Comparison of ENCODE assay signal across 1 cellular context in the genomic region with DNA sequence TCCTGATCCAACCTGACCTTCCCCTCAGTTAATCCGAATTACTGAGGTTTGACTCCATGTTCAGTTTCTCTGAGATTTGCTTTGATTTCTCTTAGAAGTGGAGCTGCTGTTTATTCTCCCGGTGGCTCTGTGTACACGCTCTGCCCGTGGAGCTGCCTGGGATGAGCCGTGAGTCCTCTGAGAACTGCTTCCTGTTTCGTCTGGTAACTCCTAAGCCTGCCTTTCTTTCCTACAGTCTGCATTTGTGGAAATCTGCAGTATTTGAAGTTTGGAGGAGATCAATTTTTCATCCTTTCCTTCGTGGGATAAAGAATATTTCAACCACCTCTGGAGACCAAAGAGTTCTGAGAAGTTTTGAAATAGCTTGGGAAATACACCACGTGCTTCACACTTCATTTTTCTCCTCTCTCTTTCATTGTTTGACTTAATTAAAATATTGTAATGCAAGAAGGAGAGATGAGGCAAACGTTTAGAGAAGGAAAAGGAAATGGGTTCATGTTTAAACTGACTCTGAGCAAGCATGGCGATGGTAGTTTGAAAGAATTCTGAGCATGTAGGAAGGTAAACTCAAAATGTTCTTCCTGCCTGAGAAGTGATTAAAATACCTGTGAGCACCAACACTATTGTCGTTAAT.
TF ChIP-seq lines count a peak whose summit lies in the region.

No MANE protein-coding gene starts in this region.

TF ChIP-seq in HepG2, 621 proteins besides CTCF, POLR2A, EP300 and RAD21 (continued from another document and continues in another):
- TF ChIP-seq, protein P1, sequence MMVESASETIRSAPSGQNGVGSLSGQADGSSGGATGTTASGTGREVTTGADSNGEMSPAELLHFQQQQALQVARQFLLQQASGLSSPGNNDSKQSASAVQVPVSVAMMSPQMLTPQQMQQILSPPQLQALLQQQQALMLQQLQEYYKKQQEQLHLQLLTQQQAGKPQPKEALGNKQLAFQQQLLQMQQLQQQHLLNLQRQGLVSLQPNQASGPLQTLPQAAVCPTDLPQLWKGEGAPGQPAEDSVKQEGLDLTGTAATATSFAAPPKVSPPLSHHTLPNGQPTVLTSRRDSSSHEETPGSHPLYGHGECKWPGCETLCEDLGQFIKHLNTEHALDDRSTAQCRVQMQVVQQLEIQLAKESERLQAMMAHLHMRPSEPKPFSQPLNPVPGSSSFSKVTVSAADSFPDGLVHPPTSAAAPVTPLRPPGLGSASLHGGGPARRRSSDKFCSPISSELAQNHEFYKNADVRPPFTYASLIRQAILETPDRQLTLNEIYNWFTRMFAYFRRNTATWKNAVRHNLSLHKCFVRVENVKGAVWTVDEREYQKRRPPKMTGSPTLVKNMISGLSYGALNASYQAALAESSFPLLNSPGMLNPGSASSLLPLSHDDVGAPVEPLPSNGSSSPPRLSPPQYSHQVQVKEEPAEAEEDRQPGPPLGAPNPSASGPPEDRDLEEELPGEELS (CRISPR knock-in tag; IDR thresholded peaks at IDR 0.05) = peak; percentile 53
- TF ChIP-seq HOXA9 (CRISPR knock-in tag; IDR thresholded peaks at IDR 0.05; ENCODE audit: borderline replicate concordance) (no peak), KAT8 (CRISPR knock-in tag; IDR thresholded peaks at IDR 0.05) (no peak), NCOA2 (CRISPR knock-in tag; IDR thresholded peaks at IDR 0.05) (peak; percentile 46), ZNF251 (CRISPR knock-in tag; IDR thresholded peaks at IDR 0.05) (no peak), ZFX (CRISPR knock-in tag; IDR thresholded peaks at IDR 0.05; ENCODE audit: low read depth) (no peak), ZNF205 (CRISPR knock-in tag; IDR thresholded peaks at IDR 0.05) (no peak), POLR2AphosphoS5 (IDR thresholded peaks at IDR 0.05; ENCODE audit: low read depth, low read length) (no peak), ETV6 (CRISPR knock-in tag; conservative IDR thresholded peaks at IDR 0.05) (no peak), PITX1 (CRISPR knock-in tag; IDR thresholded peaks at IDR 0.05) (0 out of 2 replicates have a peak, but pooled peaks have one; percentile 18), PHF20 (CRISPR knock-in tag; IDR thresholded peaks at IDR 0.05) (no peak), RARA (CRISPR knock-in tag; IDR thresholded peaks at IDR 0.05) (peak; percentile 28; the same call in 1 of the 2 replicates), ZNF850 (CRISPR knock-in tag; conservative IDR thresholded peaks at IDR 0.05) (no peak), TBP (CRISPR knock-in tag; IDR thresholded peaks at IDR 0.05) (no peak), ZNF101 (CRISPR knock-in tag; IDR thresholded peaks at IDR 0.05; ENCODE audit: borderline replicate concordance, low read depth) (no peak), ZNF136 (CRISPR knock-in tag; IDR thresholded peaks at IDR 0.05; ENCODE audit: low read depth) (no peak), TOE1 (CRISPR knock-in tag; IDR thresholded peaks at IDR 0.05) (no peak), ZNF724P (CRISPR knock-in tag; IDR thresholded peaks at IDR 0.05; ENCODE audit: borderline replicate concordance) (no peak), MBNL3 (CRISPR knock-in tag; conservative IDR thresholded peaks at IDR 0.05) (no peak), POLR2G (IDR thresholded peaks at IDR 0.05; ENCODE audit: low read depth, low read length) (no peak), HHEX (CRISPR knock-in tag; IDR thresholded peaks at IDR 0.05) (no peak), HDAC1 (CRISPR knock-in tag; IDR thresholded peaks at IDR 0.05) (0 out of 2 replicates have a peak, but pooled peaks have one; percentile 17), KDM3A (CRISPR knock-in tag; IDR thresholded peaks at IDR 0.05; ENCODE audit: low read depth) (no peak), ZNF619 (CRISPR knock-in tag; IDR thresholded peaks at IDR 0.05) (no peak), NR2C2 (CRISPR knock-in tag; IDR thresholded peaks at IDR 0.05; ENCODE audit: borderline replicate concordance) (no peak), ARNT (IDR thresholded peaks at IDR 0.05) (no peak), SAP130 (CRISPR knock-in tag; IDR thresholded peaks at IDR 0.05; ENCODE audit: low read depth) (peak; percentile 25; the same call in 1 of the 2 replicates), ZNF235 (CRISPR knock-in tag; IDR thresholded peaks at IDR 0.05; ENCODE audit: borderline replicate concordance) (no peak), PRPF4 (IDR thresholded peaks at IDR 0.05; ENCODE audit: low read depth, low read length, poor library complexity, severe bottlenecking) (no peak), RBM22 (optimal IDR thresholded peaks at IDR 0.05; ENCODE audit: low read length) (no peak), HES4 (CRISPR knock-in tag; IDR thresholded peaks at IDR 0.05; ENCODE audit: borderline replicate concordance) (no peak), ZNF543 (CRISPR knock-in tag; IDR thresholded peaks at IDR 0.05) (no peak), ZNF660 (CRISPR knock-in tag; IDR thresholded peaks at IDR 0.05; ENCODE audit: borderline replicate concordance, low read depth) (no peak), NONO (IDR thresholded peaks at IDR 0.05) (no peak), NONO (CRISPR knock-in tag; conservative IDR thresholded peaks at IDR 0.05) (no peak), GTF2F1 (IDR thresholded peaks at IDR 0.05; ENCODE audit: low read length) (no peak), ZNF326 (CRISPR knock-in tag; IDR thresholded peaks at IDR 0.05; ENCODE audit: borderline replicate concordance) (no peak), ZFYVE20 (CRISPR knock-in tag; IDR thresholded peaks at IDR 0.05; ENCODE audit: borderline replicate concordance, low read depth) (no peak), NRL (CRISPR knock-in tag; IDR thresholded peaks at IDR 0.05; ENCODE audit: borderline replicate concordance) (no peak), ATAD3A (CRISPR knock-in tag; IDR thresholded peaks at IDR 0.05) (no peak), KDM1A (CRISPR knock-in tag; IDR thresholded peaks at IDR 0.05) (no peak), ZNF816 (CRISPR knock-in tag; IDR thresholded peaks at IDR 0.05; ENCODE audit: borderline replicate concordance) (no peak), PHF21A (CRISPR knock-in tag; IDR thresholded peaks at IDR 0.05) (0 out of 2 replicates have a peak, but pooled peaks have one; percentile 30)
- TF ChIP-seq, protein P2, sequence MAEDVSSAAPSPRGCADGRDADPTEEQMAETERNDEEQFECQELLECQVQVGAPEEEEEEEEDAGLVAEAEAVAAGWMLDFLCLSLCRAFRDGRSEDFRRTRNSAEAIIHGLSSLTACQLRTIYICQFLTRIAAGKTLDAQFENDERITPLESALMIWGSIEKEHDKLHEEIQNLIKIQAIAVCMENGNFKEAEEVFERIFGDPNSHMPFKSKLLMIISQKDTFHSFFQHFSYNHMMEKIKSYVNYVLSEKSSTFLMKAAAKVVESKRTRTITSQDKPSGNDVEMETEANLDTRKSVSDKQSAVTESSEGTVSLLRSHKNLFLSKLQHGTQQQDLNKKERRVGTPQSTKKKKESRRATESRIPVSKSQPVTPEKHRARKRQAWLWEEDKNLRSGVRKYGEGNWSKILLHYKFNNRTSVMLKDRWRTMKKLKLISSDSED (CRISPR knock-in tag; IDR thresholded peaks at IDR 0.05) = no peak
- TF ChIP-seq, protein P3, sequence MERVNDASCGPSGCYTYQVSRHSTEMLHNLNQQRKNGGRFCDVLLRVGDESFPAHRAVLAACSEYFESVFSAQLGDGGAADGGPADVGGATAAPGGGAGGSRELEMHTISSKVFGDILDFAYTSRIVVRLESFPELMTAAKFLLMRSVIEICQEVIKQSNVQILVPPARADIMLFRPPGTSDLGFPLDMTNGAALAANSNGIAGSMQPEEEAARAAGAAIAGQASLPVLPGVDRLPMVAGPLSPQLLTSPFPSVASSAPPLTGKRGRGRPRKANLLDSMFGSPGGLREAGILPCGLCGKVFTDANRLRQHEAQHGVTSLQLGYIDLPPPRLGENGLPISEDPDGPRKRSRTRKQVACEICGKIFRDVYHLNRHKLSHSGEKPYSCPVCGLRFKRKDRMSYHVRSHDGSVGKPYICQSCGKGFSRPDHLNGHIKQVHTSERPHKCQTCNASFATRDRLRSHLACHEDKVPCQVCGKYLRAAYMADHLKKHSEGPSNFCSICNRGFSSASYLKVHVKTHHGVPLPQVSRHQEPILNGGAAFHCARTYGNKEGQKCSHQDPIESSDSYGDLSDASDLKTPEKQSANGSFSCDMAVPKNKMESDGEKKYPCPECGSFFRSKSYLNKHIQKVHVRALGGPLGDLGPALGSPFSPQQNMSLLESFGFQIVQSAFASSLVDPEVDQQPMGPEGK (CRISPR knock-in tag; IDR thresholded peaks at IDR 0.05) = no peak
- TF ChIP-seq, protein P4, sequence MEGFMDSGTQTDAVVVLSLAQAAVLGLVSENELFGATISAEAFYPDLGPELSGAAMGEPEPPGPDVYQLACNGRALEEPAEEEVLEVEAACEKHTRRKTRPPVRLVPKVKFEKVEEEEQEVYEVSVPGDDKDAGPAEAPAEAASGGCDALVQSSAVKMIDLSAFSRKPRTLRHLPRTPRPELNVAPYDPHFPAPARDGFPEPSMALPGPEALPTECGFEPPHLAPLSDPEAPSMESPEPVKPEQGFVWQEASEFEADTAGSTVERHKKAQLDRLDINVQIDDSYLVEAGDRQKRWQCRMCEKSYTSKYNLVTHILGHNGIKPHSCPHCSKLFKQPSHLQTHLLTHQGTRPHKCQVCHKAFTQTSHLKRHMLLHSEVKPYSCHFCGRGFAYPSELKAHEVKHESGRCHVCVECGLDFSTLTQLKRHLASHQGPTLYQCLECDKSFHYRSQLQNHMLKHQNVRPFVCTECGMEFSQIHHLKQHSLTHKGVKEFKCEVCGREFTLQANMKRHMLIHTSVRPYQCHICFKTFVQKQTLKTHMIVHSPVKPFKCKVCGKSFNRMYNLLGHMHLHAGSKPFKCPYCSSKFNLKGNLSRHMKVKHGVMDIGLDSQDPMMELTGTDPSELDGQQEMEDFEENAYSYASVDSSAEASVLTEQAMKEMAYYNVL (CRISPR knock-in tag; IDR thresholded peaks at IDR 0.05; ENCODE audit: borderline replicate concordance) = no peak
- TF ChIP-seq, protein P5, sequence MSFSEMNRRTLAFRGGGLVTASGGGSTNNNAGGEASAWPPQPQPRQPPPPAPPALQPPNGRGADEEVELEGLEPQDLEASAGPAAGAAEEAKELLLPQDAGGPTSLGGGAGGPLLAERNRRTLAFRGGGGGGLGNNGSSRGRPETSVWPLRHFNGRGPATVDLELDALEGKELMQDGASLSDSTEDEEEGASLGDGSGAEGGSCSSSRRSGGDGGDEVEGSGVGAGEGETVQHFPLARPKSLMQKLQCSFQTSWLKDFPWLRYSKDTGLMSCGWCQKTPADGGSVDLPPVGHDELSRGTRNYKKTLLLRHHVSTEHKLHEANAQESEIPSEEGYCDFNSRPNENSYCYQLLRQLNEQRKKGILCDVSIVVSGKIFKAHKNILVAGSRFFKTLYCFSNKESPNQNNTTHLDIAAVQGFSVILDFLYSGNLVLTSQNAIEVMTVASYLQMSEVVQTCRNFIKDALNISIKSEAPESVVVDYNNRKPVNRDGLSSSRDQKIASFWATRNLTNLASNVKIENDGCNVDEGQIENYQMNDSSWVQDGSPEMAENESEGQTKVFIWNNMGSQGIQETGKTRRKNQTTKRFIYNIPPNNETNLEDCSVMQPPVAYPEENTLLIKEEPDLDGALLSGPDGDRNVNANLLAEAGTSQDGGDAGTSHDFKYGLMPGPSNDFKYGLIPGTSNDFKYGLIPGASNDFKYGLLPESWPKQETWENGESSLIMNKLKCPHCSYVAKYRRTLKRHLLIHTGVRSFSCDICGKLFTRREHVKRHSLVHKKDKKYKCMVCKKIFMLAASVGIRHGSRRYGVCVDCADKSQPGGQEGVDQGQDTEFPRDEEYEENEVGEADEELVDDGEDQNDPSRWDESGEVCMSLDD (CRISPR knock-in tag; IDR thresholded peaks at IDR 0.05; ENCODE audit: borderline replicate concordance) = no peak
- TF ChIP-seq, protein P6, sequence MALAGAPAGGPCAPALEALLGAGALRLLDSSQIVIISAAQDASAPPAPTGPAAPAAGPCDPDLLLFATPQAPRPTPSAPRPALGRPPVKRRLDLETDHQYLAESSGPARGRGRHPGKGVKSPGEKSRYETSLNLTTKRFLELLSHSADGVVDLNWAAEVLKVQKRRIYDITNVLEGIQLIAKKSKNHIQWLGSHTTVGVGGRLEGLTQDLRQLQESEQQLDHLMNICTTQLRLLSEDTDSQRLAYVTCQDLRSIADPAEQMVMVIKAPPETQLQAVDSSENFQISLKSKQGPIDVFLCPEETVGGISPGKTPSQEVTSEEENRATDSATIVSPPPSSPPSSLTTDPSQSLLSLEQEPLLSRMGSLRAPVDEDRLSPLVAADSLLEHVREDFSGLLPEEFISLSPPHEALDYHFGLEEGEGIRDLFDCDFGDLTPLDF (CRISPR knock-in tag; IDR thresholded peaks at IDR 0.05) = no peak
- TF ChIP-seq, protein P7, sequence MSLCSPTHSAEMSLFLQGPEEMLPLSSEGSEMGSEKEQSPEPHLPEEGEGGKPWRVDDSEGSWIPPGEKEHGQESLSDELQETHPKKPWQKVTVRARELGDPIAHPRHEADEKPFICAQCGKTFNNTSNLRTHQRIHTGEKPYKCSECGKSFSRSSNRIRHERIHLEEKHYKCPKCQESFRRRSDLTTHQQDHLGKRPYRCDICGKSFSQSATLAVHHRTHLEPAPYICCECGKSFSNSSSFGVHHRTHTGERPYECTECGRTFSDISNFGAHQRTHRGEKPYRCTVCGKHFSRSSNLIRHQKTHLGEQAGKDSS (CRISPR knock-in tag; IDR thresholded peaks at IDR 0.05; ENCODE audit: borderline replicate concordance, low read depth) = no peak
- TF ChIP-seq, protein P8, sequence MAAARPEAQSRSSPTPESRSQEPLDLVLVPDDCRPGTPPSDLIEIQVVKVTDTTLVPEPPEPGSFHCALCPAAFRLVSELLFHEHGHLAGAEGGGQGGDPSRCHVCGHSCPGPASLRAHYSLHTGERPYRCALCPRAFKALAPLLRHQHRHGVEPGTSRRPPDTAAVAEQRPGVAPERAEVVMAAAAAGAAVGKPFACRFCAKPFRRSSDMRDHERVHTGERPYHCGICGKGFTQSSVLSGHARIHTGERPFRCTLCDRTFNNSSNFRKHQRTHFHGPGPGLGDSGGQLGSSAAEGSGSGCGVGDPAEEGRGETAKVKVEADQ (CRISPR knock-in tag; IDR thresholded peaks at IDR 0.05; ENCODE audit: borderline replicate concordance) = no peak
- TF ChIP-seq, protein P9, sequence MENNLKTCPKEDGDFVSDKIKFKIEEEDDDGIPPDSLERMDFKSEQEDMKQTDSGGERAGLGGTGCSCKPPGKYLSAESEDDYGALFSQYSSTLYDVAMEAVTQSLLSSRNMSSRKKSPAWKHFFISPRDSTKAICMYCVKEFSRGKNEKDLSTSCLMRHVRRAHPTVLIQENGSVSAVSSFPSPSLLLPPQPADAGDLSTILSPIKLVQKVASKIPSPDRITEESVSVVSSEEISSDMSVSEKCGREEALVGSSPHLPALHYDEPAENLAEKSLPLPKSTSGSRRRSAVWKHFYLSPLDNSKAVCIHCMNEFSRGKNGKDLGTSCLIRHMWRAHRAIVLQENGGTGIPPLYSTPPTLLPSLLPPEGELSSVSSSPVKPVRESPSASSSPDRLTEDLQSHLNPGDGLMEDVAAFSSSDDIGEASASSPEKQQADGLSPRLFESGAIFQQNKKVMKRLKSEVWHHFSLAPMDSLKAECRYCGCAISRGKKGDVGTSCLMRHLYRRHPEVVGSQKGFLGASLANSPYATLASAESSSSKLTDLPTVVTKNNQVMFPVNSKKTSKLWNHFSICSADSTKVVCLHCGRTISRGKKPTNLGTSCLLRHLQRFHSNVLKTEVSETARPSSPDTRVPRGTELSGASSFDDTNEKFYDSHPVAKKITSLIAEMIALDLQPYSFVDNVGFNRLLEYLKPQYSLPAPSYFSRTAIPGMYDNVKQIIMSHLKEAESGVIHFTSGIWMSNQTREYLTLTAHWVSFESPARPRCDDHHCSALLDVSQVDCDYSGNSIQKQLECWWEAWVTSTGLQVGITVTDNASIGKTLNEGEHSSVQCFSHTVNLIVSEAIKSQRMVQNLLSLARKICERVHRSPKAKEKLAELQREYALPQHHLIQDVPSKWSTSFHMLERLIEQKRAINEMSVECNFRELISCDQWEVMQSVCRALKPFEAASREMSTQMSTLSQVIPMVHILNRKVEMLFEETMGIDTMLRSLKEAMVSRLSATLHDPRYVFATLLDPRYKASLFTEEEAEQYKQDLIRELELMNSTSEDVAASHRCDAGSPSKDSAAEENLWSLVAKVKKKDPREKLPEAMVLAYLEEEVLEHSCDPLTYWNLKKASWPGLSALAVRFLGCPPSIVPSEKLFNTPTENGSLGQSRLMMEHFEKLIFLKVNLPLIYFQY (CRISPR knock-in tag; IDR thresholded peaks at IDR 0.05; ENCODE audit: borderline replicate concordance) = no peak
